Comparison of ENCODE assay signal across 14 cellular contexts in genomic region chr6:6886160-6886885, GRCh38.
DNase-seq lines count a peak whose midpoint lies in the region; ATAC-seq and TF ChIP-seq lines count a peak whose summit lies in the region.
"Had no signal": no experiment of that assay in that cellular context is flagged by ENCODE, and none has a peak within 500 bp of the region (broad histone marks: within the 10 kb centered on the region; RNA-seq: fewer than 3 reads in every experiment).

No MANE protein-coding gene starts in this region.

- no peaks in the 10 kb centered on the region for H3K27me3 Mint-ChIP-seq in neural crest cell (ENCODE audit: low read depth)

- H3K4me3 ChIP-seq in NB4 (ENCODE audit: low read depth, low read length), result peak overlapping the region; percentile 59
- H3K4me3 ChIP-seq: pancreas, SJSA1, thoracic aorta had no signal

- H3K4me3 Mint-ChIP-seq in neural crest cell, result no peak overlapping the region

- intact Hi-C loops in head of caudate nucleus (cut with DNase I), result no loop called here

- TF ChIP-seq CTCF in NB4 (IDR thresholded peaks at IDR 0.05; ENCODE audit: low read depth, low read length) (no peak), neural crest cell (conservative IDR thresholded peaks at IDR 0.05) (no peak)

- H3K27ac Mint-ChIP-seq in neural crest cell (ENCODE audit: unreplicated experiment), result peak overlapping the region; percentile 50

- TF ChIP-seq POLR2A in NB4 (IDR thresholded peaks at IDR 0.05; ENCODE audit: extremely low read depth, insufficient read length), result peak; percentile 13

- ATAC-seq in GM21360 (IDR thresholded peaks at IDR 0.05; ENCODE audit: unreplicated experiment) (no peak), HG02981 (IDR thresholded peaks at IDR 0.05; ENCODE audit: unreplicated experiment) (no peak)

- H3K9me3 Mint-ChIP-seq in neural crest cell, result no peaks in the 10 kb centered on the region

- no peaks in the 10 kb centered on the region for H3K36me3 Mint-ChIP-seq in neural crest cell (ENCODE audit: low read depth)

- DNase-seq in AML-193 (lab: John Stamatoyannopoulos, UW), result peak; percentile 95 to 98
- DNase-seq in NB4 (ENCODE audit: low read depth), result peak; percentile 96
- DNase-seq in head of caudate nucleus, result peak in 30 of 42 donors; percentile 10 to 65 (median 32)
- no peak for DNase-seq in neural crest cell (ENCODE audit: low read depth, low spot score)
- no peak for DNase-seq in T-helper 1 cell
- no peak for DNase-seq in foreskin melanocyte
- DNase-seq: activated CD4-positive, alpha-beta T cell treated with anti-CD3 and anti-CD28 coated beads for 1 hour; islet precursor cell; NCI-H1105 had no signal

- peaks cover 6% of the 10 kb centered on the region for H3K4me1 Mint-ChIP-seq in neural crest cell

Comparison
In these comparisons a context has a peak if more than half of its experiments do, and no peak if none do; other contexts are left out.
1. DNase-seq: peak in AML-193 (2 of 2), NB4 (single experiment) and head of caudate nucleus (30 of 42); none in neural crest cell (single experiment), T-helper 1 cell (0 of 5) and foreskin melanocyte (single experiment).